In genomic region chr10:36148207-36148606, GRCh38 we compare ENCODE assay signal across 20 cellular contexts.
"Had no signal": no experiment of that assay in that cellular context is flagged by ENCODE, and none has a peak within 500 bp of the region (broad histone marks: within the 10 kb centered on the region; RNA-seq: fewer than 3 reads in every experiment).

No MANE protein-coding gene starts in this region.

- DNase-seq: dorsolateral prefrontal cortex; effector CD8-positive, alpha-beta T cell; esophagus squamous epithelium; heart left ventricle; hypothalamus; islet precursor cell; mucosa of descending colon; naive thymus-derived CD8-positive, alpha-beta T cell; sigmoid colon; stimulated activated CD4-positive, alpha-beta T cell treated with anti-CD3 and anti-CD28 coated beads, Interleukin-2, amount 100 ng/mL, for 24 hours; stimulated activated naive CD4-positive, alpha-beta T cell; stomach; substantia nigra; trophoblast cell had no signal

- H3K27me3 ChIP-seq: esophagus squamous epithelium, heart left ventricle, neutrophil, right atrium auricular region, sigmoid colon, stomach had no signal

- ATAC-seq: heart left ventricle; left lobe of liver; mucosa of descending colon; naive thymus-derived CD8-positive, alpha-beta T cell had no signal

- FAIRE-seq: frontal cortex had no signal

- H3K4me3 ChIP-seq: coronary artery, dorsolateral prefrontal cortex, esophagus squamous epithelium, heart left ventricle, mucosa of descending colon, right atrium auricular region, sigmoid colon, skin epidermis, stomach had no signal

- H3K36me3 ChIP-seq: esophagus squamous epithelium, heart left ventricle, neutrophil, right atrium auricular region, sigmoid colon, stomach had no signal
